Comparison of ENCODE assay signal across 7 cellular contexts in genomic region chr20:57390604-57391438, GRCh38. TPM values are rescaled to one million over a fixed set of nuclear protein-coding genes. Genes with fewer than 3 reads are reported as not detected.
DNase-seq lines count a peak whose midpoint lies in the region; ATAC-seq, FAIRE-seq and TF ChIP-seq lines count a peak whose summit lies in the region.

TSS of gene RBM38 (plus strand) at chr20:57391396. CDS start at chr20:57391582, 186 bp downstream.

- TF ChIP-seq POLR2A in GM12891 (IDR thresholded peaks at IDR 0.05; ENCODE audit: low read depth, low read length): no peak; the same call in 1 of the 2 replicates

- ATAC-seq in HG02610 (IDR thresholded peaks at IDR 0.05; ENCODE audit: unreplicated experiment): peak; percentile 48
- peak; percentile 55 to 65 for ATAC-seq in activated CD4-positive, CD25-positive, alpha-beta regulatory T cell treated with anti-CD3 and anti-CD28 coated beads, Interleukin-2, amount 50 U/mL, for 24 hours

- FAIRE-seq in GM12891 (lab: Jason Lieb, UNC): peak; percentile 91

- DNase-seq in GM12891 (ENCODE audit: insufficient read length, low spot score): peak; percentile 88
- peak; percentile 66 to 85 for DNase-seq in NCI-H1930 (lab: John Stamatoyannopoulos, UW)
- DNase-seq in cerebellum (ENCODE audit: low spot score): peak; percentile 95
- peak; percentile 77 for DNase-seq in kidney tubule cell (ENCODE audit: low spot score)
- DNase-seq in stimulated activated CD4-positive, alpha-beta T cell treated with anti-CD3 and anti-CD28 coated beads, Interleukin-1b, Interleukin-23, amount 100 ng/mL, for 1 hour (ENCODE audit: low read depth in 2 of 2): peak; percentile 50 to 69

TF ChIP-seq in GM12891, 5 proteins besides CTCF, POLR2A, EP300 and RAD21:
- no peak for TF ChIP-seq TAF1 (IDR thresholded peaks at IDR 0.05; ENCODE audit: low read depth, low read length)
- TF ChIP-seq PAX5 (IDR thresholded peaks at IDR 0.05; ENCODE audit: insufficient read depth, low read length, severe bottlenecking): no peak
- TF ChIP-seq POLR2AphosphoS5 (IDR thresholded peaks at IDR 0.05; ENCODE audit: low read depth, low read length): no peak
- TF ChIP-seq SPI1 (IDR thresholded peaks at IDR 0.05; ENCODE audit: low read depth, low read length): no peak
- TF ChIP-seq POU2F2 (IDR thresholded peaks at IDR 0.05; ENCODE audit: low read depth, low read length): no peak

RNA-seq across cellular contexts. Expression of gene RBM38, which starts in this region (rescaled TPM):
- 82.1 TPM for polyA plus RNA-seq in GM12891 (2012; ENCODE audit: low read depth, missing spikeins)
- total RNA-seq in cerebellum: 11.4 TPM

Comparison
In these comparisons a context has a peak if more than half of its experiments do, and no peak if none do; other contexts are left out.
1. Peak in every context shown above with its lines: DNase-seq and ATAC-seq.